ENCODE assay signal across 14 cellular contexts in the genomic region with DNA sequence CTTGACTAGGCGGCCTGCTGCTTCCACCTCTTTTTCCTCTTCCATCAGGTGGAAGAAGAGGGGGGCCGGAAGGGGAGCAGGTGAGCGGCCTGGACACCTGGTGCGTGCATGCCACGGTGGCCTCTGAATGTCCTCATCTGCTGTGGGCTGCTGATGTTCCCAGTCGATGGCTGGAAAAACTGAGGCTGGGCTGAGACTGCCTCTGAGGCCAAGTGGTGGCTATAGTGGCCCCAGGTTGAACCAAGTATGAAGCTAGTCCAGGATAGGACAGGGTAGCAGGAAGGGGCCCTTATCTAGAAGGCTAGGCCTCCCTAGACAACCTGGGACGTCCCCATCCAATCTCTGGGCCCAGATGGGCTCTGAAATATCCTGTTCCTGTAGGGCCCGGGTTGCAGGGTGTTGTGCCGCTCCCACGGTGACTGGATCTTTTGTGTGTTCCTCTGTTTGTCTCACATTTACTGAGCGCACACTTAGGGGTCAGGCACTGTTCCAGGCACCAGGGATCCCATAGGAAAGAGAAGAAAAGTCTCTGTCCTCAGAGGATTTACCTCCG. TPM values are rescaled to one million over a fixed set of nuclear protein-coding genes. Genes with fewer than 3 reads are reported as not detected.
A peak's percentile ranks its signal among the peaks of the same experiment; 100 is the strongest.
DNase-seq lines count a peak whose midpoint lies in the region; ATAC-seq, FAIRE-seq and TF ChIP-seq lines count a peak whose summit lies in the region.
"Had no signal": no experiment of that assay in that cellular context is flagged by ENCODE, and none has a peak within 500 bp of the region (broad histone marks: within the 10 kb centered on the region; RNA-seq: fewer than 3 reads in every experiment).

No MANE protein-coding gene starts in this region.

- H2BK20ac ChIP-seq in H9 (ENCODE audit: low read depth, low read length, poor library complexity, severe bottlenecking) (no peak overlapping the region), H1 (ENCODE audit: low read length) (no peak overlapping the region)

- peaks cover 0 to 8% of the 10 kb centered on the region in 2 experiments; a peak in 3 of 5 replicates for H3K9me3 Mint-ChIP-seq in H9
- no peaks in the 10 kb centered on the region for H3K9me3 Mint-ChIP-seq in chondrocyte (ENCODE audit: low read depth)
- H3K9me3 Mint-ChIP-seq: HFFc6 had no signal

- H2AK5ac ChIP-seq in H9 (ENCODE audit: insufficient read length, low read length): no peak overlapping the region
- no peak overlapping the region for H2AK5ac ChIP-seq in H1 (ENCODE audit: low read depth, low read length)

- H2BK120ac ChIP-seq in H9 (ENCODE audit: low read depth, low read length, poor library complexity, severe bottlenecking) (no peak overlapping the region), H1 (replicated peaks; ENCODE audit: low read depth, low read length) (no peak overlapping the region)

- H3K4me1 Mint-ChIP-seq in H9: peaks cover 9 to 34% of the 10 kb centered on the region in 2 experiments
- peaks cover 5% of the 10 kb centered on the region for H3K4me1 Mint-ChIP-seq in chondrocyte (ENCODE audit: low read depth)

- no peaks in the 10 kb centered on the region for H3K9me3 ChIP-seq in H9 (ENCODE audit: control insufficient read depth, low read depth, low read length)
- no peaks in the 10 kb centered on the region for H3K9me3 ChIP-seq in H1 (ENCODE audit: insufficient read depth in 2 of 2, low read depth in 1 of 2, low read length in 1 of 2)
- no peaks in the 10 kb centered on the region for H3K9me3 ChIP-seq in A673 (ENCODE audit: low read depth, low read length, poor library complexity, severe bottlenecking)
- H3K9me3 ChIP-seq: BLaER1 had no signal

- H4K91ac ChIP-seq in H9 (ENCODE audit: insufficient read length, low read depth, low read length) (no peak overlapping the region), H1 (replicated peaks; ENCODE audit: insufficient read length, low read length) (peak overlapping the region; percentile 65)

- no peak overlapping the region for H2BK15ac ChIP-seq in H9 (ENCODE audit: low read depth, low read length)
- peak overlapping the region; percentile 72; the same call in 1 of the 2 replicates for H2BK15ac ChIP-seq in H1 (ENCODE audit: low read length)

- peaks cover 0 to 7% (median 0%) of the 10 kb centered on the region in 4 experiments; a peak in 1 of 8 replicates for H3K36me3 ChIP-seq in H1 (ENCODE audit: control insufficient read depth in 2 of 4, insufficient read depth in 4 of 4, low read length in 3 of 4)
- no peaks in the 10 kb centered on the region for H3K36me3 ChIP-seq in A673 (ENCODE audit: insufficient read depth, low read length, poor library complexity, severe bottlenecking)
- H3K36me3 ChIP-seq: BLaER1 had no signal

- H3K9ac ChIP-seq in H9 (ENCODE audit: extremely low read depth, insufficient read length, low read length) (no peak overlapping the region), H1 (replicated peaks in 1 of 4; ENCODE audit: extremely low read depth in 1 of 4, low read depth in 3 of 4, low read length in 3 of 4) (no peak overlapping the region)
- H3K9ac ChIP-seq: BLaER1 had no signal

- H3K27me3 ChIP-seq in H9 (ENCODE audit: insufficient read depth, low read length): peaks cover 21% of the 10 kb centered on the region
- peaks cover 30 to 37% (median 33%) of the 10 kb centered on the region in 4 experiments for H3K27me3 ChIP-seq in H1 (replicated peaks in 1 of 4; ENCODE audit: control insufficient read depth in 3 of 4, extremely low read depth in 1 of 4, insufficient read depth in 3 of 4, low read length in 3 of 4)
- peaks cover 32% of the 10 kb centered on the region for H3K27me3 ChIP-seq in A673 (replicated peaks; ENCODE audit: insufficient read depth, low read depth, low read length, poor library complexity)

- H3K18ac ChIP-seq in H9 (ENCODE audit: insufficient read length, low read depth, low read length): no peak overlapping the region
- H3K18ac ChIP-seq in H1 (ENCODE audit: extremely low read depth, low read length): no peak overlapping the region

- H3K36me3 Mint-ChIP-seq in H9 (ENCODE audit: insufficient read depth in 1 of 3, low read depth in 3 of 3) (peaks cover 0 to 2% (median 0%) of the 10 kb centered on the region in 3 experiments; a peak in 1 of 7 replicates), chondrocyte (ENCODE audit: low read depth) (peaks cover 2% of the 10 kb centered on the region)
- H3K36me3 Mint-ChIP-seq: CD4-positive, CD25-positive, alpha-beta regulatory T cell had no signal

- H4K5ac ChIP-seq in H9 (ENCODE audit: insufficient read length, low read depth, low read length) (no peak overlapping the region), H1 (ENCODE audit: insufficient read length, low read depth, low read length) (no peak overlapping the region)

- no peak for TF ChIP-seq RAD21 in H1 (IDR thresholded peaks at IDR 0.05 in 1 of 2, conservative IDR thresholded peaks at IDR 0.05 in 1 of 2; ENCODE audit: low read depth in 2 of 2, low read length in 2 of 2)

- H3K79me1 ChIP-seq in H9 (ENCODE audit: insufficient read depth, low read depth, low read length, poor library complexity, severe bottlenecking): no peaks in the 10 kb centered on the region
- H3K79me1 ChIP-seq in H1 (ENCODE audit: low read depth, low read length): no peaks in the 10 kb centered on the region

- H4K20me1 ChIP-seq in H9 (ENCODE audit: control insufficient read depth, insufficient read depth, insufficient read length) (no peaks in the 10 kb centered on the region), H1 (replicated peaks in 1 of 2; ENCODE audit: control insufficient read depth in 1 of 2, insufficient read depth in 2 of 2, low read length in 2 of 2) (no peaks in the 10 kb centered on the region)

- no peak overlapping the region for H3K4me2 ChIP-seq in H9 (ENCODE audit: insufficient read depth, insufficient read length, low read length)
- no peak overlapping the region for H3K4me2 ChIP-seq in H1 (ENCODE audit: insufficient read depth in 1 of 2, low read depth in 2 of 2, low read length in 2 of 2)
- H3K4me2 ChIP-seq: BLaER1, GM23338 had no signal

- peaks cover 4% of the 10 kb centered on the region; the same call in 1 of the 2 replicates for H3K4me1 ChIP-seq in H9 (ENCODE audit: insufficient read depth, low read length)
- H3K4me1 ChIP-seq in H1 (replicated peaks in 1 of 4; ENCODE audit: control insufficient read depth in 3 of 4, insufficient read depth in 4 of 4, low read length in 3 of 4): peaks cover 0 to 29% (median 14%) of the 10 kb centered on the region in 4 experiments; a peak in 6 of 7 replicates
- peaks cover 9% of the 10 kb centered on the region for H3K4me1 ChIP-seq in A673 (ENCODE audit: insufficient read depth, low read length, poor library complexity, severe bottlenecking)

- H3K56ac ChIP-seq in H9 (ENCODE audit: insufficient read length, low read depth, low read length) (no peak overlapping the region), H1 (replicated peaks; ENCODE audit: insufficient read length, low read depth, low read length) (no peak overlapping the region)

- TF ChIP-seq CTCF in GM13977 (IDR thresholded peaks at IDR 0.05; ENCODE audit: extremely low read depth, insufficient read depth, missing control alignments): no peak
- TF ChIP-seq CTCF in H9 (conservative IDR thresholded peaks at IDR 0.05): no peak
- no peak for TF ChIP-seq CTCF in H1 (IDR thresholded peaks at IDR 0.05; ENCODE audit: control extremely low read depth in 1 of 3, insufficient read depth in 1 of 3, low read depth in 1 of 3, low read length in 3 of 3)
- TF ChIP-seq CTCF in chondrocyte (IDR thresholded peaks at IDR 0.05): no peak
- TF ChIP-seq CTCF in A673 (conservative IDR thresholded peaks at IDR 0.05; ENCODE audit: low read depth, low read length): no peak

- WGBS in H9 (ENCODE audit: extremely low coverage, insufficient read length, low lambda C conversion rate): no CpG with 5 or more reads among the region's 12 CpGs
- WGBS in H1 (ENCODE audit: extremely low coverage in 1 of 2, insufficient coverage in 1 of 2, insufficient read length in 1 of 2, insufficient replicate concordance in 2 of 2, low coverage in 1 of 2, low lambda C conversion rate in 2 of 2, missing lambda C conversion rate in 1 of 2), 2 experiments: 97% methylated on average over 12 of the region's 12 CpGs; no CpG with 5 or more reads in 1 of the 2 experiments

- H2BK5ac ChIP-seq in H9 (ENCODE audit: insufficient read length, low read length) (no peak overlapping the region), H1 (ENCODE audit: low read depth, low read length) (no peak overlapping the region)

- ATAC-seq in HG03378 (IDR thresholded peaks at IDR 0.05; ENCODE audit: unreplicated experiment): no peak
- ATAC-seq: GM23338 had no signal

- H3K27me3 Mint-ChIP-seq in H9 (ENCODE audit: low read depth): peaks cover 35% of the 10 kb centered on the region
- peaks cover 16% of the 10 kb centered on the region for H3K27me3 Mint-ChIP-seq in chondrocyte (ENCODE audit: low read depth)

- POLR2A ChIA-PET in H1 (lab: Charles Lee; ENCODE audit: partially characterized antibody) (no interaction called here), A673 (lab: Charles Lee; ENCODE audit: low non-redundant PET) (interaction anchor here (0.7 kb wide), 1 partner anchor 64 kb away, joined by 4 read pairs; no protein-coding TSS in a partner anchor)

- H3K27ac ChIP-seq in H9 (ENCODE audit: insufficient read length, low read depth, low read length) (no peak overlapping the region), H1 (ENCODE audit: low read depth, low read length) (no peak overlapping the region), A673 (ENCODE audit: low read depth, low read length, poor library complexity, severe bottlenecking) (no peak overlapping the region)
- H3K27ac ChIP-seq: BLaER1 had no signal

- no peaks in the 10 kb centered on the region for H3K79me2 ChIP-seq in H9 (ENCODE audit: insufficient read depth, low read length)
- no peaks in the 10 kb centered on the region for H3K79me2 ChIP-seq in H1 (ENCODE audit: control insufficient read depth in 1 of 2, insufficient read depth in 2 of 2, low read length in 2 of 2)

- in situ Hi-C loops in GM13977 (cut with MboI; ENCODE audit: low pct_unique_long_range_greater_than_20kb, low sequenced_read_pairs, unreplicated experiment): no loop called here

- no peak overlapping the region for H3K4me3 Mint-ChIP-seq in H9
- H3K4me3 Mint-ChIP-seq in chondrocyte (ENCODE audit: unreplicated experiment): no peak overlapping the region
- H3K4me3 Mint-ChIP-seq: CD4-positive, CD25-positive, alpha-beta regulatory T cell; GM23338; HFFc6 had no signal

- H3K4ac ChIP-seq in H9 (ENCODE audit: low read depth, low read length): no peak overlapping the region
- no peak overlapping the region for H3K4ac ChIP-seq in H1 (replicated peaks; ENCODE audit: insufficient read length, low read depth, low read length)

- H3K27ac Mint-ChIP-seq in H9 (no peak overlapping the region), chondrocyte (ENCODE audit: unreplicated experiment) (no peak overlapping the region)
- H3K27ac Mint-ChIP-seq: CD4-positive, CD25-positive, alpha-beta regulatory T cell; GM23338; HFFc6 had no signal

- no peak overlapping the region for H4K8ac ChIP-seq in H9 (replicated peaks; ENCODE audit: insufficient read length, low read depth, low read length)
- peak overlapping the region; percentile 17; the same call in 1 of the 2 replicates for H4K8ac ChIP-seq in H1 (ENCODE audit: extremely low read depth, insufficient read depth, low read length)

- H3K4me3 ChIP-seq in H1 (ENCODE audit: extremely low read depth in 1 of 4, insufficient read depth in 2 of 4, low read depth in 3 of 4, low read length in 4 of 4): no peak overlapping the region
- H3K4me3 ChIP-seq in A673 (ENCODE audit: low read depth, low read length, poor library complexity, severe bottlenecking): no peak overlapping the region
- H3K4me3 ChIP-seq: BLaER1, GM23338 had no signal

- CTCF ChIA-PET in H1 (lab: Charles Lee; ENCODE audit: partially characterized antibody): no interaction called here
- CTCF ChIA-PET in A673 (lab: Charles Lee): no interaction called here

- H2BK12ac ChIP-seq in H9 (ENCODE audit: insufficient read length, low read depth, low read length): no peak overlapping the region
- H2BK12ac ChIP-seq in H1 (ENCODE audit: low read depth, low read length): no peak overlapping the region

- no peak overlapping the region for H3K14ac ChIP-seq in H9 (ENCODE audit: insufficient read depth, low read length)
- no peak overlapping the region for H3K14ac ChIP-seq in H1 (ENCODE audit: insufficient read length)

- H3K23ac ChIP-seq in H9 (ENCODE audit: insufficient read length, low read depth, low read length) (no peak overlapping the region), H1 (ENCODE audit: insufficient read length) (no peak overlapping the region)

- DNase-seq in GM13977 (ENCODE audit: low spot score): peak; percentile 28
- DNase-seq in H9: peak; percentile 25
- DNase-seq in H1 (ENCODE audit: low read depth in 1 of 2, low spot score in 2 of 2): no peak
- no peak for DNase-seq in chondrocyte (ENCODE audit: low spot score)
- DNase-seq in A673 (ENCODE audit: low spot score): no peak
- DNase-seq: AML-193; CD4-positive, CD25-positive, alpha-beta regulatory T cell; HCEC 1CT; HFFc6 had no signal

- intact Hi-C loops in A673 (cut with micrococcal nuclease; ENCODE audit: unreplicated experiment): no loop called here

- no peak for TF ChIP-seq POLR2A in H1 (IDR thresholded peaks at IDR 0.05; ENCODE audit: control extremely low read depth in 1 of 2, low read depth in 2 of 2, low read length in 2 of 2)

- no TSS peak for BruUV-seq in A673 (replicated peaks; lab: Mats Ljungman, UMichigan)

- no peak overlapping the region for H3T11ph ChIP-seq in H9 (ENCODE audit: low read length)

- H3K23me2 ChIP-seq in H9 (ENCODE audit: insufficient read length, low read depth, low read length, poor library complexity, severe bottlenecking): peaks cover 6% of the 10 kb centered on the region
- H3K23me2 ChIP-seq in H1 (ENCODE audit: low read depth, low read length): peaks cover 7% of the 10 kb centered on the region; the same call in 1 of the 2 replicates

- no peak overlapping the region for H2AFZ ChIP-seq in H9 (ENCODE audit: low read length)
- no peak overlapping the region for H2AFZ ChIP-seq in H1 (ENCODE audit: low read length)
- H2AFZ ChIP-seq: GM23338 had no signal

- no peak for TF ChIP-seq EP300 in H1 (IDR thresholded peaks at IDR 0.05; ENCODE audit: borderline replicate concordance in 1 of 2, low read depth in 2 of 2, low read length in 2 of 2)

- FAIRE-seq in H1 (lab: Jason Lieb, UNC): no peak

RNA-seq across cellular contexts. Expression of gene NR5A1, which starts 0.8 kb away (rescaled TPM):
- total RNA-seq in H9 (2021) (0.37 and 0.46 TPM in 2 replicates), chondrocyte (not detected in 3 replicates), A673 (2021) (not detected in 2 replicates)
- total RNA-seq in H1 (2021; fragmentation: NEBNext Ultra II Directional; extraction: Animal tissue kit (Norgen Biotek cat#: 25700)): 0.42 and 0.58 TPM in 2 replicates
- 0.29 and 0.74 TPM in 2 replicates for polyA plus RNA-seq in H1 (2011; rRNA removed)
- 0.34 TPM for polyA plus RNA-seq in H1 (2011; cell fraction: cytosol; rRNA removed)
- polyA plus RNA-seq in H1 (2011; cell fraction: nucleus; rRNA removed): 0.37 TPM
- 0.27 to 0.74 TPM (median 0.45 TPM) in 3 of 4 replicates, not detected in the other for polyA plus RNA-seq in H1 (2012, experiment 1 of 2)
- polyA plus RNA-seq in H1 (2012, experiment 2 of 2): 0.16 TPM
- polyA plus RNA-seq in H1 (2013, experiment 1 of 2): 0.22 TPM
- polyA plus RNA-seq in H1 (2013, experiment 2 of 2): 0.17 TPM
- 0.47 and 0.90 TPM in 2 replicates for polyA minus RNA-seq in H1 (2011; rRNA and poly(A)+ RNA removed)
- polyA minus RNA-seq in H1 (2011; cell fraction: cytosol; rRNA and poly(A)+ RNA removed): not detected
- 0.30 TPM for polyA minus RNA-seq in H1 (2011; cell fraction: nucleus; rRNA and poly(A)+ RNA removed)
- total RNA-seq: CD4-positive, CD25-positive, alpha-beta regulatory T cell; Daoy; HFFc6 had no signal
- polyA plus RNA-seq: CD4-positive, CD25-positive, alpha-beta regulatory T cell; GM23338 had no signal

RNA-seq across cellular contexts. Expression of gene ADGRD2, which starts 57.7 kb away (rescaled TPM):
- 1.2 and 1.5 TPM in 2 replicates for total RNA-seq in H9 (2021)
- 1.1 and 1.4 TPM in 2 replicates for total RNA-seq in H1 (2021; fragmentation: NEBNext Ultra II Directional; extraction: Animal tissue kit (Norgen Biotek cat#: 25700))
- 0.41 and 1.2 TPM in 2 replicates for polyA plus RNA-seq in H1 (2011; rRNA removed)
- polyA plus RNA-seq in H1 (2011; cell fraction: cytosol; rRNA removed): 0.97 TPM
- 6.4 TPM for polyA plus RNA-seq in H1 (2011; cell fraction: nucleus; rRNA removed)
- polyA plus RNA-seq in H1 (2012, experiment 1 of 2): 0.18 to 1.4 TPM (median 0.68 TPM) in 4 replicates
- 0.13 TPM for polyA plus RNA-seq in H1 (2012, experiment 2 of 2)
- polyA plus RNA-seq in H1 (2013, experiment 1 of 2): 0.36 TPM
- polyA plus RNA-seq in H1 (2013, experiment 2 of 2): 0.42 TPM
- 0.32 and 2.0 TPM in 2 replicates for polyA minus RNA-seq in H1 (2011; rRNA and poly(A)+ RNA removed)
- 2.3 TPM for polyA minus RNA-seq in H1 (2011; cell fraction: cytosol; rRNA and poly(A)+ RNA removed)
- polyA minus RNA-seq in H1 (2011; cell fraction: nucleus; rRNA and poly(A)+ RNA removed): 4.8 TPM
- not detected in 3 replicates for total RNA-seq in chondrocyte
- not detected in 2 replicates for total RNA-seq in A673 (2021)
- total RNA-seq: CD4-positive, CD25-positive, alpha-beta regulatory T cell; HFFc6; HT-29 had no signal
- polyA plus RNA-seq: CD4-positive, CD25-positive, alpha-beta regulatory T cell had no signal

Comparison
In these comparisons a context has a peak if more than half of its experiments do, and no peak if none do; other contexts are left out.
1. DNase-seq: peak in GM13977 (single experiment) and H9 (single experiment); none in H1 (0 of 2), chondrocyte (single experiment) and A673 (single experiment).